ENCODE assay signal across 12 cellular contexts in genomic region chr1:198663996-198664789, GRCh38. TPM values are rescaled to one million over a fixed set of nuclear protein-coding genes. Genes with fewer than 3 reads are reported as not detected.
DNase-seq lines count a peak whose midpoint lies in the region; ATAC-seq, FAIRE-seq and TF ChIP-seq lines count a peak whose summit lies in the region.
"Had no signal": no experiment of that assay in that cellular context is flagged by ENCODE, and none has a peak within 500 bp of the region (broad histone marks: within the 10 kb centered on the region; RNA-seq: fewer than 3 reads in every experiment).

No MANE protein-coding gene starts in this region.

- DNase-seq in CD1c-positive myeloid dendritic cell (ENCODE audit: extremely low spot score) (peak; percentile 91), GM19239 (ENCODE audit: insufficient read length, low spot score) (no peak), OCI-LY7 (ENCODE audit: low spot score) (peak; percentile 71), Ammon's horn (ENCODE audit: low spot score) (no peak), NCI-H1092 (lab: John Stamatoyannopoulos, UW) (no peak)
- DNase-seq in effector memory CD8-positive, alpha-beta T cell, result no peak
- no peak for DNase-seq in stimulated activated CD4-positive, alpha-beta T cell treated with anti-CD3 and anti-CD28 coated beads, Interleukin-4, amount 100 ng/mL, for 1 hour
- DNase-seq: Calu3, nephron progenitor cell, PC-9, uterus had no signal

- TF ChIP-seq CTCF in OCI-LY7 (conservative IDR thresholded peaks at IDR 0.05; ENCODE audit: low read length), result no peak

- H4K20me1 ChIP-seq in OCI-LY7 (ENCODE audit: insufficient read depth, low read length), result no peaks in the 10 kb centered on the region

- peak overlapping the region; percentile 79 for H3K4me2 ChIP-seq in OCI-LY7 (ENCODE audit: low read length)
- H3K4me2 ChIP-seq: PC-9 had no signal

- H3K4me1 ChIP-seq in OCI-LY7 (ENCODE audit: insufficient read depth, low read length, poor library complexity, severe bottlenecking), result peaks cover 74% of the 10 kb centered on the region
- H3K4me1 ChIP-seq: uterus had no signal

- H3K4me3 Mint-ChIP-seq in effector memory CD8-positive, alpha-beta T cell, result peak overlapping the region; percentile 73 to 81
- H3K4me3 Mint-ChIP-seq: nephron progenitor cell had no signal

- ATAC-seq in effector memory CD8-positive, alpha-beta T cell (replicated peaks), result no peak
- ATAC-seq in HG03025 (IDR thresholded peaks at IDR 0.05; ENCODE audit: low FRiP score, unreplicated experiment), result no peak

- no peaks in the 10 kb centered on the region; the same call in 1 of the 2 replicates for H3K9me3 ChIP-seq in OCI-LY7 (ENCODE audit: low read length)
- H3K9me3 ChIP-seq: uterus had no signal

- no peaks in the 10 kb centered on the region for H3K9me2 ChIP-seq in OCI-LY7 (ENCODE audit: insufficient read depth, low read length)

- peaks cover 68% of the 10 kb centered on the region for H3K36me3 ChIP-seq in OCI-LY7 (ENCODE audit: insufficient read depth, low read length)
- H3K36me3 ChIP-seq: uterus had no signal

- peaks cover 51 to 73% of the 10 kb centered on the region in 2 donors for H3K4me1 Mint-ChIP-seq in effector memory CD8-positive, alpha-beta T cell (ENCODE audit: low read depth in 2 of 2)
- H3K4me1 Mint-ChIP-seq: nephron progenitor cell had no signal

- H2AFZ ChIP-seq in OCI-LY7 (ENCODE audit: low read length), result peak overlapping the region; percentile 35; the same call in 1 of the 2 replicates
- H2AFZ ChIP-seq: PC-9 had no signal

- H3K9me3 Mint-ChIP-seq in effector memory CD8-positive, alpha-beta T cell, result peaks cover 0 to 8% of the 10 kb centered on the region in 2 donors
- H3K9me3 Mint-ChIP-seq: nephron progenitor cell had no signal

- peak overlapping the region; percentile 83 to 94 for H3K27ac Mint-ChIP-seq in effector memory CD8-positive, alpha-beta T cell
- H3K27ac Mint-ChIP-seq: nephron progenitor cell had no signal

- H3K27ac ChIP-seq in OCI-LY7 (ENCODE audit: low read depth, low read length, poor library complexity, severe bottlenecking), result peak overlapping the region; percentile 81
- H3K27ac ChIP-seq: PC-9, uterus had no signal

- peak; percentile 88 for FAIRE-seq in GM19239 (lab: Jason Lieb, UNC)

- H3K4me3 ChIP-seq in OCI-LY7 (ENCODE audit: low read depth, low read length, poor library complexity, severe bottlenecking), result peak overlapping the region; percentile 64
- H3K4me3 ChIP-seq: PC-9, uterus had no signal

- intact Hi-C loops in OCI-LY7 (cut with micrococcal nuclease; ENCODE audit: unreplicated experiment), result loop anchor here (1.0 kb wide), 1 partner anchor 15 kb away; no protein-coding TSS in a partner anchor

- POLR2A ChIA-PET in OCI-LY7 (lab: Charles Lee), result interaction anchor here (1.0 to 1.8 kb wide), 8 partner anchors 7 to 41 kb away, joined by 3 to 7 read pairs (median 4); no protein-coding TSS in a partner anchor

- CTCF ChIA-PET in OCI-LY7 (lab: Charles Lee; ENCODE audit: unreplicated experiment), result no interaction called here

- peaks cover 100% of the 10 kb centered on the region for H3K79me2 ChIP-seq in OCI-LY7 (ENCODE audit: insufficient read depth, low read depth, low read length)

- no TSS peak for BruUV-seq in OCI-LY7 (replicated peaks; lab: Mats Ljungman, UMichigan)

- H3K36me3 Mint-ChIP-seq in effector memory CD8-positive, alpha-beta T cell (ENCODE audit: insufficient read depth), result peaks cover 69% of the 10 kb centered on the region

- H3K27me3 Mint-ChIP-seq in effector memory CD8-positive, alpha-beta T cell, result no peaks in the 10 kb centered on the region

RNA-seq across cellular contexts. Expression of gene PTPRC, which starts 25.4 kb away (rescaled TPM):
- total RNA-seq in OCI-LY7 (2014; rRNA removed; shearing (Covaris generic)), result 161 and 177 TPM in 2 replicates
- total RNA-seq in OCI-LY7 (2022), result 241 and 264 TPM in 2 replicates
- total RNA-seq: Calu3 had no signal

Comparison
In these comparisons a context has a peak if more than half of its experiments do, and no peak if none do; other contexts are left out.
1. DNase-seq: peak in CD1c-positive myeloid dendritic cell (single experiment) and OCI-LY7 (single experiment); none in GM19239 (single experiment), effector memory CD8-positive, alpha-beta T cell (0 of 3), Ammon's horn (single experiment), stimulated activated CD4-positive, alpha-beta T cell treated with anti-CD3 and anti-CD28 coated beads, Interleukin-4, amount 100 ng/mL, for 1 hour (single experiment) and NCI-H1092 (single experiment).